Comparison of ENCODE assay signal across 19 cellular contexts in genomic region chr2:8573942-8574195, GRCh38.
DNase-seq lines count a peak whose midpoint lies in the region; ATAC-seq and TF ChIP-seq lines count a peak whose summit lies in the region.
"Had no signal": no experiment of that assay in that cellular context is flagged by ENCODE, and none has a peak within 500 bp of the region (broad histone marks: within the 10 kb centered on the region; RNA-seq: fewer than 3 reads in every experiment).

No MANE protein-coding gene starts in this region.

- peaks cover 78% of the 10 kb centered on the region for H3K27me3 Mint-ChIP-seq in activated naive CD4-positive, alpha-beta T cell treated with anti-CD3 and anti-CD28 coated beads, Interleukin-2, amount 10 ng/mL, durations not matched to agents 7 days and 5 days

- H3K4me1 Mint-ChIP-seq in stimulated activated effector memory CD8-positive, alpha-beta T cell treated with anti-CD3 and anti-CD28 coated beads, Interleukin-12 subunit alpha, Interleukin-12 subunit beta, amount 100 ng/mL, for 72 hours, result peaks cover 62% of the 10 kb centered on the region
- peaks cover 31% of the 10 kb centered on the region for H3K4me1 Mint-ChIP-seq in activated naive CD4-positive, alpha-beta T cell treated with anti-CD3 and anti-CD28 coated beads, Interleukin-2, amount 10 ng/mL, durations not matched to agents 7 days and 5 days

- H3K4me3 ChIP-seq in OCI-LY7 (ENCODE audit: low read depth, low read length, poor library complexity, severe bottlenecking), result peak overlapping the region; percentile 75
- H3K4me3 ChIP-seq in iPS-20b (ENCODE audit: low read length), result no peak overlapping the region
- no peak overlapping the region for H3K4me3 ChIP-seq in testis
- H3K4me3 ChIP-seq: gastrocnemius medialis, SK-N-MC, skin epidermis, thoracic aorta had no signal

- H3K36me3 Mint-ChIP-seq in stimulated activated effector memory CD8-positive, alpha-beta T cell treated with anti-CD3 and anti-CD28 coated beads, Interleukin-12 subunit alpha, Interleukin-12 subunit beta, amount 100 ng/mL, for 72 hours, result peaks cover 9% of the 10 kb centered on the region
- H3K36me3 Mint-ChIP-seq in activated naive CD4-positive, alpha-beta T cell treated with anti-CD3 and anti-CD28 coated beads, Interleukin-2, amount 10 ng/mL, durations not matched to agents 7 days and 5 days, result no peaks in the 10 kb centered on the region

- BruUV-seq in OCI-LY7 (replicated peaks; lab: Mats Ljungman, UMichigan), result no TSS peak

- peak overlapping the region; percentile 90 for H3K4me2 ChIP-seq in OCI-LY7 (ENCODE audit: low read length)

- ATAC-seq in stimulated activated effector memory CD8-positive, alpha-beta T cell treated with anti-CD3 and anti-CD28 coated beads, Interleukin-12 subunit alpha, Interleukin-12 subunit beta, amount 100 ng/mL, for 72 hours, result no peak
- ATAC-seq: gastrocnemius medialis, left ventricle myocardium superior had no signal

- CTCF ChIA-PET in OCI-LY7 (lab: Charles Lee; ENCODE audit: unreplicated experiment), result interaction anchor here (0.6 to 3.5 kb wide), 11 partner anchors 10 to 1521 kb away, joined by 3 to 16 read pairs (median 4); partner anchors contain the start of gene ID2
- CTCF ChIA-PET in activated naive CD4-positive, alpha-beta T cell treated with anti-CD3 and anti-CD28 coated beads, Interleukin-2, amount 10 ng/mL, durations not matched to agents 7 days and 5 days (lab: Charles Lee), result no interaction called here

- no peaks in the 10 kb centered on the region for H3K9me3 ChIP-seq in OCI-LY7 (ENCODE audit: low read length)
- no peaks in the 10 kb centered on the region for H3K9me3 ChIP-seq in iPS-20b (ENCODE audit: insufficient read depth, low read depth, low read length)
- no peaks in the 10 kb centered on the region for H3K9me3 ChIP-seq in testis
- H3K9me3 ChIP-seq: gastrocnemius medialis, thoracic aorta had no signal

- H3K27me3 ChIP-seq in iPS-20b (ENCODE audit: insufficient read depth, low read length), result no peaks in the 10 kb centered on the region
- H3K27me3 ChIP-seq in testis, result no peaks in the 10 kb centered on the region
- H3K27me3 ChIP-seq: gastrocnemius medialis had no signal

- H3K4me1 ChIP-seq in OCI-LY7 (ENCODE audit: insufficient read depth, low read length, poor library complexity, severe bottlenecking) (peaks cover 93% of the 10 kb centered on the region), iPS-20b (ENCODE audit: insufficient read depth, low read length) (no peaks in the 10 kb centered on the region), testis (peaks cover 5% of the 10 kb centered on the region)
- H3K4me1 ChIP-seq: gastrocnemius medialis had no signal

- TF ChIP-seq CTCF in OCI-LY7 (conservative IDR thresholded peaks at IDR 0.05; ENCODE audit: low read length), result no peak
- TF ChIP-seq CTCF in testis (IDR thresholded peaks at IDR 0.05), result no peak

- no peak overlapping the region for H3K27ac Mint-ChIP-seq in stimulated activated effector memory CD8-positive, alpha-beta T cell treated with anti-CD3 and anti-CD28 coated beads, Interleukin-12 subunit alpha, Interleukin-12 subunit beta, amount 100 ng/mL, for 72 hours
- no peak overlapping the region for H3K27ac Mint-ChIP-seq in activated naive CD4-positive, alpha-beta T cell treated with anti-CD3 and anti-CD28 coated beads, Interleukin-2, amount 10 ng/mL, durations not matched to agents 7 days and 5 days

- H3K9me2 ChIP-seq in OCI-LY7 (ENCODE audit: insufficient read depth, low read length), result no peaks in the 10 kb centered on the region

- H3K79me2 ChIP-seq in OCI-LY7 (ENCODE audit: insufficient read depth, low read depth, low read length), result peaks cover 38% of the 10 kb centered on the region

- POLR2A ChIA-PET in OCI-LY7 (lab: Charles Lee), result interaction anchor here (0.7 to 7.6 kb wide), 18 partner anchors 10 to 340 kb away, joined by 3 to 168 read pairs (median 14); partner anchors contain the start of gene ID2

- TF ChIP-seq POLR2A in testis (IDR thresholded peaks at IDR 0.05), result no peak

- no peak overlapping the region for H2AFZ ChIP-seq in OCI-LY7 (ENCODE audit: low read length)
- H2AFZ ChIP-seq: parathyroid adenoma had no signal

- peaks cover 22% of the 10 kb centered on the region for H3K36me3 ChIP-seq in OCI-LY7 (ENCODE audit: insufficient read depth, low read length)
- no peaks in the 10 kb centered on the region for H3K36me3 ChIP-seq in iPS-20b (ENCODE audit: insufficient read depth, low read depth, low read length)
- H3K36me3 ChIP-seq in testis (ENCODE audit: low read depth, missing control alignments), result no peaks in the 10 kb centered on the region
- H3K36me3 ChIP-seq: gastrocnemius medialis, thoracic aorta had no signal

- peak; percentile 93 for DNase-seq in DMS53 treated with DMSO at 0.1 percent for 48 hours (lab: John Stamatoyannopoulos, UW; ENCODE audit: unreplicated experiment)
- DNase-seq in DMS53 (lab: John Stamatoyannopoulos, UW), result no peak
- no peak for DNase-seq in OCI-LY7 (ENCODE audit: low spot score)
- no peak for DNase-seq in stimulated activated effector memory CD8-positive, alpha-beta T cell treated with anti-CD3 and anti-CD28 coated beads, Interleukin-12 subunit alpha, Interleukin-12 subunit beta, amount 100 ng/mL, for 72 hours (ENCODE audit: low spot score in 2 of 2)
- no peak for DNase-seq in testis
- DNase-seq in DMS79 treated with DMSO at 0.1 percent for 48 hours (lab: John Stamatoyannopoulos, UW), result no peak
- no peak for DNase-seq in activated naive CD4-positive, alpha-beta T cell treated with anti-CD3 and anti-CD28 coated beads, Interleukin-2, amount 10 ng/mL, durations not matched to agents 7 days and 5 days
- DNase-seq: activated T-cell treated with anti-CD3 and anti-CD28 coated beads, Interleukin-2, amount 50 U/mL, for 1 hour; C1 segment of cervical spinal cord; gastrocnemius medialis; left ventricle myocardium superior; MM.1S; stimulated activated CD4-positive, alpha-beta T cell treated with anti-CD3 and anti-CD28 coated beads, Interleukin-4, amount 100 ng/mL, for 24 hours had no signal

- peak overlapping the region; percentile 53 for H3K4me3 Mint-ChIP-seq in stimulated activated effector memory CD8-positive, alpha-beta T cell treated with anti-CD3 and anti-CD28 coated beads, Interleukin-12 subunit alpha, Interleukin-12 subunit beta, amount 100 ng/mL, for 72 hours
- no peak overlapping the region for H3K4me3 Mint-ChIP-seq in activated naive CD4-positive, alpha-beta T cell treated with anti-CD3 and anti-CD28 coated beads, Interleukin-2, amount 10 ng/mL, durations not matched to agents 7 days and 5 days

- H3K9ac ChIP-seq in iPS-20b (ENCODE audit: low read depth, low read length), result peak overlapping the region; percentile 3; the same call in 1 of the 2 replicates
- H3K9ac ChIP-seq: parathyroid adenoma had no signal

- H3K9me3 Mint-ChIP-seq in stimulated activated effector memory CD8-positive, alpha-beta T cell treated with anti-CD3 and anti-CD28 coated beads, Interleukin-12 subunit alpha, Interleukin-12 subunit beta, amount 100 ng/mL, for 72 hours, result no peaks in the 10 kb centered on the region
- H3K9me3 Mint-ChIP-seq in activated naive CD4-positive, alpha-beta T cell treated with anti-CD3 and anti-CD28 coated beads, Interleukin-2, amount 10 ng/mL, durations not matched to agents 7 days and 5 days, result no peaks in the 10 kb centered on the region

- H3K27ac ChIP-seq in OCI-LY7 (ENCODE audit: low read depth, low read length, poor library complexity, severe bottlenecking) (peak overlapping the region; percentile 98), iPS-20b (ENCODE audit: low read length) (no peak overlapping the region), testis (no peak overlapping the region)
- H3K27ac ChIP-seq: 22Rv1, gastrocnemius medialis, parathyroid adenoma, SK-N-MC, thoracic aorta had no signal

- H4K20me1 ChIP-seq in OCI-LY7 (ENCODE audit: insufficient read depth, low read length), result no peaks in the 10 kb centered on the region

- intact Hi-C loops in OCI-LY7 (cut with micrococcal nuclease; ENCODE audit: unreplicated experiment), result loop anchor here (1.0 to 10.0 kb wide), 10 partner anchors 9 to 1519 kb away; partner anchors contain the start of gene ID2
- intact Hi-C loops in testis (cut with DNase I; ENCODE audit: low total_unique reads), result no loop called here

- WGBS in testis, 2 donors, result 74 to 85% methylated on average over 6 to 9 of the region's 9 CpGs
